Comparison of ENCODE assay signal across 8 cellular contexts in genomic region chr17:75876938-75877751, GRCh38. TPM values are rescaled to one million over a fixed set of nuclear protein-coding genes. Genes with fewer than 3 reads are reported as not detected.
DNase-seq lines count a peak whose midpoint lies in the region; ATAC-seq and TF ChIP-seq lines count a peak whose summit lies in the region.

No MANE protein-coding gene starts in this region.

- POLR2A ChIA-PET in naive thymus-derived CD4-positive, alpha-beta T cell (lab: Charles Lee), result interaction anchor here (0.6 to 20.0 kb wide), 10 partner anchors 16 to 213 kb away, joined by 3 to 354 read pairs (median 3); partner anchors contain the start of genes TRIM65, UNK and WBP2

- H3K4me3 Mint-ChIP-seq in activated T-helper 1 cell treated with anti-CD3 and anti-CD28 coated beads, Interleukin-12 subunit alpha, Interleukin-12 subunit beta, Interleukin-2, Interleukin-4 antibody, amounts not matched to agents 30 ng/mL and 10 ng/mL and 1 ng/mL, durations not matched to agents 14 hours and 24 hours and 36 hours, result peak overlapping the region; percentile 93
- peak overlapping the region; percentile 83 to 99 (median 90) for H3K4me3 Mint-ChIP-seq in naive thymus-derived CD4-positive, alpha-beta T cell

- peaks cover 10% of the 10 kb centered on the region for H3K36me3 ChIP-seq in DOHH2 (ENCODE audit: control insufficient read depth, low read length)
- H3K36me3 ChIP-seq in Karpas-422 (ENCODE audit: insufficient read depth, low read length), result no peaks in the 10 kb centered on the region
- H3K36me3 ChIP-seq in naive thymus-derived CD4-positive, alpha-beta T cell (ENCODE audit: control insufficient read depth in 2 of 3, insufficient read depth in 3 of 3, low read length in 3 of 3), result no peaks in the 10 kb centered on the region
- peaks cover 0 to 24% (median 10%) of the 10 kb centered on the region in 4 donors for H3K36me3 ChIP-seq in upper lobe of left lung

- no peaks in the 10 kb centered on the region for H3K9me3 ChIP-seq in DOHH2 (ENCODE audit: control insufficient read depth, insufficient read depth, low read length)
- H3K9me3 ChIP-seq in Karpas-422 (ENCODE audit: low read length), result no peaks in the 10 kb centered on the region
- H3K9me3 ChIP-seq in naive thymus-derived CD4-positive, alpha-beta T cell (ENCODE audit: control insufficient read depth in 2 of 3, low read length in 3 of 3), result no peaks in the 10 kb centered on the region
- no peaks in the 10 kb centered on the region for H3K9me3 ChIP-seq in upper lobe of left lung

- intact Hi-C loops in activated T-helper 1 cell treated with anti-CD3 and anti-CD28 coated beads, Interleukin-12 subunit alpha, Interleukin-12 subunit beta, Interleukin-2, Interleukin-4 antibody, amounts not matched to agents 30 ng/mL and 10 ng/mL and 1 ng/mL, durations not matched to agents 14 hours and 24 hours and 36 hours (cut with micrococcal nuclease), result loop anchor here (1.0 to 2.0 kb wide), 3 partner anchors 18 to 28 kb away; partner anchors contain the start of genes MRPL38 and WBP2
- intact Hi-C loops in naive thymus-derived CD4-positive, alpha-beta T cell (cut with micrococcal nuclease), result loop anchor here (1.0 to 2.0 kb wide), 7 partner anchors 13 to 102 kb away; partner anchors contain the start of genes MRPL38 (in 2 of the 2), TRIM65 (in 2 of the 2), ACOX1 (in 1 of the 2) and FBF1 (in 1 of the 2)

- peak overlapping the region; percentile 80 for H3K27ac ChIP-seq in DOHH2 (ENCODE audit: low read depth, low read length)
- H3K27ac ChIP-seq in Karpas-422 (ENCODE audit: low read length), result peak overlapping the region; percentile 82
- H3K27ac ChIP-seq in naive thymus-derived CD4-positive, alpha-beta T cell (ENCODE audit: low read depth, low read length), result peak overlapping the region; percentile 70
- peak overlapping the region; percentile 91 to 95 (median 94) for H3K27ac ChIP-seq in upper lobe of left lung

- H3K4me1 ChIP-seq in DOHH2 (ENCODE audit: control insufficient read depth, low read length) (peaks cover 40% of the 10 kb centered on the region), Karpas-422 (ENCODE audit: low read length) (peaks cover 31% of the 10 kb centered on the region), upper lobe of left lung (peaks cover 50 to 66% (median 57%) of the 10 kb centered on the region in 4 donors)
- peaks cover 30 to 36% of the 10 kb centered on the region in 2 donors for H3K4me1 ChIP-seq in naive thymus-derived CD4-positive, alpha-beta T cell (ENCODE audit: control insufficient read depth in 2 of 2, insufficient read depth in 2 of 2, low read length in 2 of 2)

- H3K79me2 ChIP-seq in DOHH2 (ENCODE audit: control insufficient read depth, low read length), result peaks cover 15% of the 10 kb centered on the region
- no peaks in the 10 kb centered on the region for H3K79me2 ChIP-seq in Karpas-422 (ENCODE audit: low read length)

- H4K20me1 ChIP-seq in DOHH2 (ENCODE audit: control insufficient read depth, insufficient read depth, low read depth, low read length) (no peaks in the 10 kb centered on the region), Karpas-422 (ENCODE audit: insufficient read depth, low read depth, low read length) (no peaks in the 10 kb centered on the region)

- TF ChIP-seq EP300 in upper lobe of left lung (IDR thresholded peaks at IDR 0.05), result peak in 2 of 4 donors; percentile 41 to 87

- H3K27ac Mint-ChIP-seq in activated T-helper 1 cell treated with anti-CD3 and anti-CD28 coated beads, Interleukin-12 subunit alpha, Interleukin-12 subunit beta, Interleukin-2, Interleukin-4 antibody, amounts not matched to agents 30 ng/mL and 10 ng/mL and 1 ng/mL, durations not matched to agents 14 hours and 24 hours and 36 hours, result peak overlapping the region; percentile 95
- H3K27ac Mint-ChIP-seq in naive thymus-derived CD4-positive, alpha-beta T cell, result peak overlapping the region; percentile 88 to 97 (median 91)

- peaks cover 38% of the 10 kb centered on the region for H3K4me1 Mint-ChIP-seq in activated T-helper 1 cell treated with anti-CD3 and anti-CD28 coated beads, Interleukin-12 subunit alpha, Interleukin-12 subunit beta, Interleukin-2, Interleukin-4 antibody, amounts not matched to agents 30 ng/mL and 10 ng/mL and 1 ng/mL, durations not matched to agents 14 hours and 24 hours and 36 hours (ENCODE audit: low read depth)
- peaks cover 31 to 60% (median 52%) of the 10 kb centered on the region in 7 donors for H3K4me1 Mint-ChIP-seq in naive thymus-derived CD4-positive, alpha-beta T cell

- H3K27me3 Mint-ChIP-seq in activated T-helper 1 cell treated with anti-CD3 and anti-CD28 coated beads, Interleukin-12 subunit alpha, Interleukin-12 subunit beta, Interleukin-2, Interleukin-4 antibody, amounts not matched to agents 30 ng/mL and 10 ng/mL and 1 ng/mL, durations not matched to agents 14 hours and 24 hours and 36 hours (ENCODE audit: insufficient read depth), result peaks cover 16% of the 10 kb centered on the region
- peaks cover 0 to 28% (median 0%) of the 10 kb centered on the region in 5 donors for H3K27me3 Mint-ChIP-seq in naive thymus-derived CD4-positive, alpha-beta T cell

- peak overlapping the region; percentile 98 for H2AFZ ChIP-seq in Karpas-422 (ENCODE audit: low read length)

- H3K4me2 ChIP-seq in DOHH2 (ENCODE audit: low read length), result peak overlapping the region; percentile 98
- H3K4me2 ChIP-seq in Karpas-422 (ENCODE audit: low read depth, low read length, poor library complexity, severe bottlenecking), result peak overlapping the region; percentile 96

- no peaks in the 10 kb centered on the region for H3K9me3 Mint-ChIP-seq in activated T-helper 1 cell treated with anti-CD3 and anti-CD28 coated beads, Interleukin-12 subunit alpha, Interleukin-12 subunit beta, Interleukin-2, Interleukin-4 antibody, amounts not matched to agents 30 ng/mL and 10 ng/mL and 1 ng/mL, durations not matched to agents 14 hours and 24 hours and 36 hours
- no peaks in the 10 kb centered on the region for H3K9me3 Mint-ChIP-seq in naive thymus-derived CD4-positive, alpha-beta T cell

- DNase-seq in Karpas-422, result peak; percentile 88
- DNase-seq in activated T-helper 1 cell treated with anti-CD3 and anti-CD28 coated beads, Interleukin-12 subunit alpha, Interleukin-12 subunit beta, Interleukin-2, Interleukin-4 antibody, amounts not matched to agents 30 ng/mL and 10 ng/mL and 1 ng/mL, durations not matched to agents 14 hours and 24 hours and 36 hours (ENCODE audit: low spot score), result no peak
- peak; percentile 94 for DNase-seq in fibroblast of the conjunctiva (ENCODE audit: low read depth)
- DNase-seq in naive thymus-derived CD4-positive, alpha-beta T cell, result peak in 4 of 9 donors; percentile 22 to 52 (median 34)
- peak; percentile 90 to 91 for DNase-seq in upper lobe of left lung

- TF ChIP-seq POLR2A in upper lobe of left lung (IDR thresholded peaks at IDR 0.05), result peak in 3 of 4 donors; percentile 39 to 44 (median 41)

- H3K9me2 ChIP-seq in DOHH2 (replicated peaks; ENCODE audit: control insufficient read depth, low read length) (no peaks in the 10 kb centered on the region), Karpas-422 (replicated peaks; ENCODE audit: insufficient read depth, low read length) (no peaks in the 10 kb centered on the region)

- ATAC-seq in naive thymus-derived CD4-positive, alpha-beta T cell, result no peak
- ATAC-seq in upper lobe of left lung (ENCODE audit: low FRiP score in 2 of 2) (peak; percentile 60 to 75), GM18520 (IDR thresholded peaks at IDR 0.05; ENCODE audit: unreplicated experiment) (no peak), HG03342 (IDR thresholded peaks at IDR 0.05; ENCODE audit: unreplicated experiment) (no peak)

- 10 to 15% methylated on average over 33 to 40 of the region's 41 CpGs for WGBS in upper lobe of left lung, 2 donors

- peak overlapping the region; percentile 87 for H3K9ac ChIP-seq in Karpas-422 (ENCODE audit: low read length)

- H3K27me3 ChIP-seq in DOHH2 (ENCODE audit: control insufficient read depth, low read length) (peaks cover 11% of the 10 kb centered on the region), Karpas-422 (ENCODE audit: low read length) (no peaks in the 10 kb centered on the region), upper lobe of left lung (peaks cover 0 to 3% (median 0%) of the 10 kb centered on the region in 4 donors)
- no peaks in the 10 kb centered on the region for H3K27me3 ChIP-seq in naive thymus-derived CD4-positive, alpha-beta T cell (ENCODE audit: control insufficient read depth in 2 of 2, insufficient read depth in 2 of 2, low read length in 2 of 2)

- H3K4me3 ChIP-seq in DOHH2 (ENCODE audit: low read length) (peak overlapping the region; percentile 75), Karpas-422 (ENCODE audit: low read length) (peak overlapping the region; percentile 84), upper lobe of left lung (peak overlapping the region; percentile 65 to 80 (median 70))
- H3K4me3 ChIP-seq in naive thymus-derived CD4-positive, alpha-beta T cell (ENCODE audit: low read length), result peak overlapping the region; percentile 74

- CTCF ChIA-PET in naive thymus-derived CD4-positive, alpha-beta T cell (lab: Charles Lee), result interaction anchor here (0.7 to 3.5 kb wide), 8 partner anchors 10 to 33 kb away, joined by 3 to 25 read pairs (median 10); partner anchors contain the start of genes TRIM65, UNC13D and WBP2

- no peak for TF ChIP-seq CTCF in DOHH2 (IDR thresholded peaks at IDR 0.05; ENCODE audit: low read depth, low read length, poor library complexity, severe bottlenecking)
- peak in 1 of 6 experiments; percentile 31 for TF ChIP-seq CTCF in upper lobe of left lung (IDR thresholded peaks at IDR 0.05)

- H3F3A ChIP-seq in DOHH2 (ENCODE audit: control insufficient read depth, insufficient read depth), result 0 out of 2 replicates have a peak, but pooled peaks cover 6% of the 10 kb centered on the region

- peaks cover 2% of the 10 kb centered on the region for H3K36me3 Mint-ChIP-seq in activated T-helper 1 cell treated with anti-CD3 and anti-CD28 coated beads, Interleukin-12 subunit alpha, Interleukin-12 subunit beta, Interleukin-2, Interleukin-4 antibody, amounts not matched to agents 30 ng/mL and 10 ng/mL and 1 ng/mL, durations not matched to agents 14 hours and 24 hours and 36 hours (ENCODE audit: low read depth)
- peaks cover 0 to 2% (median 0%) of the 10 kb centered on the region in 5 donors for H3K36me3 Mint-ChIP-seq in naive thymus-derived CD4-positive, alpha-beta T cell

RNA-seq across cellular contexts. Expression of gene TRIM47, which starts 1.2 kb away (rescaled TPM):
- 7.9 and 16.4 TPM in 2 replicates for total RNA-seq in Karpas-422 (2014; rRNA removed; shearing (Covaris generic); ENCODE audit: low replicate concordance)
- total RNA-seq in activated T-helper 1 cell treated with anti-CD3 and anti-CD28 coated beads, Interleukin-12 subunit alpha, Interleukin-12 subunit beta, Interleukin-2, Interleukin-4 antibody, amounts not matched to agents 30 ng/mL and 10 ng/mL and 1 ng/mL, durations not matched to agents 14 hours and 24 hours and 36 hours, result 30.5 and 32.7 TPM in 2 replicates
- 10 to 100 TPM in 1 of 5 experiments, 1 to 10 TPM in 4; 2.5 to 25.6 (median 8.7) TPM for total RNA-seq in naive thymus-derived CD4-positive, alpha-beta T cell
- polyA plus RNA-seq in naive thymus-derived CD4-positive, alpha-beta T cell, result 1 to 10 TPM; 6.3 to 7.7 TPM
- total RNA-seq in upper lobe of left lung, result 10 to 100 TPM; 20.1 to 55.6 (median 33.3) TPM

RNA-seq across cellular contexts. Expression of gene TRIM65, which starts 19.6 kb away (rescaled TPM):
- total RNA-seq in Karpas-422 (2014; rRNA removed; shearing (Covaris generic); ENCODE audit: low replicate concordance), result 18.4 and 39.5 TPM in 2 replicates
- total RNA-seq in activated T-helper 1 cell treated with anti-CD3 and anti-CD28 coated beads, Interleukin-12 subunit alpha, Interleukin-12 subunit beta, Interleukin-2, Interleukin-4 antibody, amounts not matched to agents 30 ng/mL and 10 ng/mL and 1 ng/mL, durations not matched to agents 14 hours and 24 hours and 36 hours, result 45.0 and 53.7 TPM in 2 replicates
- total RNA-seq in naive thymus-derived CD4-positive, alpha-beta T cell, result 10 to 100 TPM; 20.9 to 37.7 (median 29.6) TPM
- polyA plus RNA-seq in naive thymus-derived CD4-positive, alpha-beta T cell, result 10 to 100 TPM; 14.9 to 29.6 TPM
- total RNA-seq in upper lobe of left lung, result 10 to 100 TPM; 23.4 to 35.1 (median 28.2) TPM

RNA-seq across cellular contexts. Expression of gene WBP2, which starts 22.0 kb away (rescaled TPM):
- 27.9 and 42.7 TPM in 2 replicates for total RNA-seq in Karpas-422 (2014; rRNA removed; shearing (Covaris generic); ENCODE audit: low replicate concordance)
- 68.8 and 74.4 TPM in 2 replicates for total RNA-seq in activated T-helper 1 cell treated with anti-CD3 and anti-CD28 coated beads, Interleukin-12 subunit alpha, Interleukin-12 subunit beta, Interleukin-2, Interleukin-4 antibody, amounts not matched to agents 30 ng/mL and 10 ng/mL and 1 ng/mL, durations not matched to agents 14 hours and 24 hours and 36 hours
- 100 to 1,000 TPM in 3 of 5 experiments, 10 to 100 TPM in 2; 87.7 to 159 (median 112) TPM for total RNA-seq in naive thymus-derived CD4-positive, alpha-beta T cell
- polyA plus RNA-seq in naive thymus-derived CD4-positive, alpha-beta T cell, result 10 to 100 TPM; 84.8 to 99.4 TPM
- 100 to 1,000 TPM in 2 of 6 donors, 10 to 100 TPM in 4; 70.1 to 183 (median 87.8) TPM for total RNA-seq in upper lobe of left lung

RNA-seq across cellular contexts. Expression of gene MRPL38, which starts 27.5 kb away (rescaled TPM):
- 33.5 and 42.7 TPM in 2 replicates for total RNA-seq in Karpas-422 (2014; rRNA removed; shearing (Covaris generic); ENCODE audit: low replicate concordance)
- total RNA-seq in activated T-helper 1 cell treated with anti-CD3 and anti-CD28 coated beads, Interleukin-12 subunit alpha, Interleukin-12 subunit beta, Interleukin-2, Interleukin-4 antibody, amounts not matched to agents 30 ng/mL and 10 ng/mL and 1 ng/mL, durations not matched to agents 14 hours and 24 hours and 36 hours, result 151 and 160 TPM in 2 replicates
- 100 to 1,000 TPM in 4 of 5 experiments, 10 to 100 TPM in 1; 81.0 to 154 (median 128) TPM for total RNA-seq in naive thymus-derived CD4-positive, alpha-beta T cell
- 10 to 100 TPM; 64.6 to 72.2 TPM for polyA plus RNA-seq in naive thymus-derived CD4-positive, alpha-beta T cell
- total RNA-seq in upper lobe of left lung, result 100 to 1,000 TPM in 1 of 6 donors, 10 to 100 TPM in 5; 35.4 to 115 (median 77.0) TPM

RNA-seq across cellular contexts. Expression of gene UNC13D, which starts 32.9 kb away (rescaled TPM):
- 30.9 and 52.5 TPM in 2 replicates for total RNA-seq in Karpas-422 (2014; rRNA removed; shearing (Covaris generic); ENCODE audit: low replicate concordance)
- total RNA-seq in activated T-helper 1 cell treated with anti-CD3 and anti-CD28 coated beads, Interleukin-12 subunit alpha, Interleukin-12 subunit beta, Interleukin-2, Interleukin-4 antibody, amounts not matched to agents 30 ng/mL and 10 ng/mL and 1 ng/mL, durations not matched to agents 14 hours and 24 hours and 36 hours, result 185 and 186 TPM in 2 replicates
- 100 to 1,000 TPM; 145 to 201 (median 152) TPM for total RNA-seq in naive thymus-derived CD4-positive, alpha-beta T cell
- polyA plus RNA-seq in naive thymus-derived CD4-positive, alpha-beta T cell, result 10 to 100 TPM; 44.5 to 83.3 TPM
- total RNA-seq in upper lobe of left lung, result 100 to 1,000 TPM in 4 of 6 donors, 10 to 100 TPM in 2; 38.0 to 243 (median 123) TPM

Comparison
In these comparisons a context has a peak if more than half of its experiments do, and no peak if none do; other contexts are left out.
1. ATAC-seq: peak in upper lobe of left lung (2 of 2); none in naive thymus-derived CD4-positive, alpha-beta T cell (single experiment), GM18520 (single experiment) and HG03342 (single experiment).
2. Peak in every context shown above with its lines, with median percentiles within 50 percentile points of each other: H3K27ac ChIP-seq and H3K4me3 ChIP-seq.